In the genomic region with DNA sequence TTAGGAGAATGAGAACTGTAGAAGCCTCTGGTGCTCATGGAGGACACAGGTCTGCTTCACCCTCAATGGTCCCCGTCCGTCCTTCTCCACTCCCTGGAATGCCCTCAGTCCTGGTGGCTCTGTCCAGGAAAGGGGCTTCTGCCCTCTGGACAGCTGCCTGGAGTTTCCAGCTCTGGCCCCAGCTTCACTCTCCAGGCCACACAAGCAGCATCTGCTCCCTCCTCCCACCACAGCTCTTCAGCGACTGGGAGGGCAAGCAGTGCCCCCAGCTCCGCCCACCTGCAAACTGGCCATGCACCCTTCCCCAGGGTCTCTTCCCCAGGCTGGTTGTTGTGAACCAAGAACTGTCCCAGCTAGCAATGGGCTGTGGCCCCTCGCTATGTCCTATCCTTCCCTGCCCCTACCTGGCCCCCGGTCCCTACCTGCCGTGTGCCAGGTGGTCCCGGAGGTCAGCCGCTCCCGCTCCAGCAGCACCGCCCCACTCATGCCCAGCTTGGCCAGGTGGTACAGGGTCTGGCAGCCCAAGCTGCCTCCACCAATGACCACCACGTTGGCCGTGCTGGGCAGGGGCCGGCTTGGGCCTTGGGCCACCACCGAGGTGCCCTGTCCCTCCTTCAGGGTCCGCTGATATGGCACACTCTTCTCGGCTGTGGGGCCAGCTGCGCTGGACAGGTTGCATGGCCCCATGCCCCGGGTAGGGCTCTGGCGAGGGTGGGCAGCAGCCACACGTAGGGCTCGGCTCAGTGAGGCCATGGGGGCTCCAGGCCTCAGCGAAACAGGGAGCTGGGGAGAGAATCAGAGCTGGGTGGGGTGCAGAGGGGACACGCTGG, we compare ENCODE assay signal across 1 cellular context.
TF ChIP-seq lines count a peak whose summit lies in the region.

No MANE protein-coding gene starts in this region.

TF ChIP-seq in IMR-90, 13 proteins besides CTCF, POLR2A, EP300 and RAD21 (continued from another document):
- TF ChIP-seq ELK1 (IDR thresholded peaks at IDR 0.05; ENCODE audit: borderline replicate concordance, low read depth, low read length) (no peak), SMC3 (IDR thresholded peaks at IDR 0.05; ENCODE audit: low read depth, low read length) (no peak), MAZ (IDR thresholded peaks at IDR 0.05; ENCODE audit: borderline replicate concordance, low read depth, low read length) (no peak), RCOR1 (IDR thresholded peaks at IDR 0.05; ENCODE audit: insufficient replicate concordance, low read length) (no peak)
